ENCODE assay signal across 8 cellular contexts in the genomic region with DNA sequence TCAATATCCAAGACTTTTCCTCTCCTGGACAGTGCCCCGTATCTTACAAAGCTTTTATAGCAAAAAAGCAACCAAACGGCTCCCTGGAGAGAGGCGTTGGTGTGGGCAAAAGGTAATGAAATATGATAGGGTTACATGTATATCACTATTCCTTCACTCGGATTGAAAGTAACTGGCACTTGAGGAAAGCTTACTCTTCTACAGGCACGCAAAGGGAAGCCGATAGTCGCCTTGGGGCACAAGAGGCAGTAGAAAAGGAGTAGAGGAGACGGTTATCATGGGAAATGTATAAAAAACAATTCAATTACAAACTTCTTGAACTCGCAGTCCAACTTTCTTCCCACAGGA. TPM values are rescaled to one million over a fixed set of nuclear protein-coding genes. Genes with fewer than 3 reads are reported as not detected.
DNase-seq lines count a peak whose midpoint lies in the region; ATAC-seq, FAIRE-seq and TF ChIP-seq lines count a peak whose summit lies in the region.

No MANE protein-coding gene starts in this region.

- CTCF ChIA-PET in activated CD8-positive, alpha-beta T cell treated with anti-CD3 and anti-CD28 coated beads for 36 hours (lab: Charles Lee) = interaction anchor here (1.3 to 13.6 kb wide), 9 partner anchors 12 to 60 kb away, joined by 3 to 297 read pairs (median 14); partner anchors contain the start of genes HDAC3 and RELL2

- no peaks in the 10 kb centered on the region for H3K27me3 Mint-ChIP-seq in T-helper 1 cell treated with Interleukin-12 subunit alpha and Interleukin-12 subunit beta and Interleukin-4 antibody, amounts not matched to agents 30 μg/mL and 1 μg/mL, for 36 hours (ENCODE audit: low read depth)
- no peaks in the 10 kb centered on the region for H3K27me3 Mint-ChIP-seq in activated CD8-positive, alpha-beta T cell treated with anti-CD3 and anti-CD28 coated beads for 36 hours

- no peaks in the 10 kb centered on the region for H3K27me3 ChIP-seq in iPS-18a (ENCODE audit: control insufficient read depth, insufficient read depth, low read length)

- no peak for TF ChIP-seq CTCF in activated CD8-positive, alpha-beta T cell treated with anti-CD3 and anti-CD28 coated beads for 36 hours (IDR thresholded peaks at IDR 0.05)

- POLR2A ChIA-PET in activated CD8-positive, alpha-beta T cell treated with anti-CD3 and anti-CD28 coated beads for 36 hours (lab: Charles Lee) = interaction anchor here (0.8 to 4.1 kb wide), 7 partner anchors 9 to 25 kb away, joined by 3 to 37 read pairs (median 6); partner anchors contain the start of genes HDAC3 and RELL2

- no peaks in the 10 kb centered on the region for H3K9me3 Mint-ChIP-seq in T-helper 1 cell treated with Interleukin-12 subunit alpha and Interleukin-12 subunit beta and Interleukin-4 antibody, amounts not matched to agents 30 μg/mL and 1 μg/mL, for 36 hours
- H3K9me3 Mint-ChIP-seq in activated CD8-positive, alpha-beta T cell treated with anti-CD3 and anti-CD28 coated beads for 36 hours = no peaks in the 10 kb centered on the region

- peaks cover 21% of the 10 kb centered on the region for H3K36me3 ChIP-seq in iPS-18a (ENCODE audit: control insufficient read depth, low read depth, low read length)

- intact Hi-C loops in activated CD8-positive, alpha-beta T cell treated with anti-CD3 and anti-CD28 coated beads for 36 hours (cut with micrococcal nuclease) = loop anchor here (2.0 kb wide), 1 partner anchor 13 kb away; no protein-coding TSS in a partner anchor

- H3K27ac ChIP-seq in iPS-18a (ENCODE audit: low read length) = no peak overlapping the region

- peak overlapping the region; percentile 99 for H3K4me3 Mint-ChIP-seq in T-helper 1 cell treated with Interleukin-12 subunit alpha and Interleukin-12 subunit beta and Interleukin-4 antibody, amounts not matched to agents 30 μg/mL and 1 μg/mL, for 36 hours
- H3K4me3 Mint-ChIP-seq in activated CD8-positive, alpha-beta T cell treated with anti-CD3 and anti-CD28 coated beads for 36 hours = peak overlapping the region; percentile 99

- H3K4me1 Mint-ChIP-seq in T-helper 1 cell treated with Interleukin-12 subunit alpha and Interleukin-12 subunit beta and Interleukin-4 antibody, amounts not matched to agents 30 μg/mL and 1 μg/mL, for 36 hours (ENCODE audit: low read depth) = peaks cover 48% of the 10 kb centered on the region
- H3K4me1 Mint-ChIP-seq in activated CD8-positive, alpha-beta T cell treated with anti-CD3 and anti-CD28 coated beads for 36 hours (ENCODE audit: low read depth) = peaks cover 56% of the 10 kb centered on the region

- no peaks in the 10 kb centered on the region for H3K9me3 ChIP-seq in iPS-18a (ENCODE audit: control insufficient read depth, low read depth, low read length)

- no peak for ATAC-seq in activated CD8-positive, alpha-beta T cell treated with anti-CD3 and anti-CD28 coated beads for 36 hours

- H3K4me3 ChIP-seq in iPS-18a (ENCODE audit: low read length) = peak overlapping the region; percentile 79

- FAIRE-seq in GM12891 (lab: Jason Lieb, UNC) = no peak

- H3K4me1 ChIP-seq in iPS-18a (ENCODE audit: control insufficient read depth, low read depth, low read length) = peaks cover 19% of the 10 kb centered on the region

- peak overlapping the region; percentile 90 for H3K9ac ChIP-seq in iPS-18a (ENCODE audit: low read length)

- peak overlapping the region; percentile 94 for H3K27ac Mint-ChIP-seq in T-helper 1 cell treated with Interleukin-12 subunit alpha and Interleukin-12 subunit beta and Interleukin-4 antibody, amounts not matched to agents 30 μg/mL and 1 μg/mL, for 36 hours
- peak overlapping the region; percentile 96 for H3K27ac Mint-ChIP-seq in activated CD8-positive, alpha-beta T cell treated with anti-CD3 and anti-CD28 coated beads for 36 hours

- DNase-seq in T-helper 1 cell (no peak), superior temporal gyrus (ENCODE audit: extremely low spot score) (peak; percentile 32), SK-N-DZ (ENCODE audit: low spot score) (no peak), GM12891 (ENCODE audit: insufficient read length, low spot score) (no peak), HuH-7.5 (ENCODE audit: low spot score) (no peak)
- DNase-seq in activated CD8-positive, alpha-beta T cell treated with anti-CD3 and anti-CD28 coated beads for 36 hours = no peak

- TF ChIP-seq POLR2A in GM12891 (IDR thresholded peaks at IDR 0.05; ENCODE audit: low read depth, low read length) = no peak

- peaks cover 29% of the 10 kb centered on the region for H3K36me3 Mint-ChIP-seq in T-helper 1 cell treated with Interleukin-12 subunit alpha and Interleukin-12 subunit beta and Interleukin-4 antibody, amounts not matched to agents 30 μg/mL and 1 μg/mL, for 36 hours (ENCODE audit: low read depth)
- peaks cover 51% of the 10 kb centered on the region for H3K36me3 Mint-ChIP-seq in activated CD8-positive, alpha-beta T cell treated with anti-CD3 and anti-CD28 coated beads for 36 hours (ENCODE audit: low read depth)

TF ChIP-seq in GM12891, 5 proteins besides CTCF, POLR2A, EP300 and RAD21:
- TF ChIP-seq PAX5 (IDR thresholded peaks at IDR 0.05; ENCODE audit: insufficient read depth, low read length, severe bottlenecking) (no peak), POLR2AphosphoS5 (IDR thresholded peaks at IDR 0.05; ENCODE audit: low read depth, low read length) (no peak), SPI1 (IDR thresholded peaks at IDR 0.05; ENCODE audit: low read depth, low read length) (no peak), POU2F2 (IDR thresholded peaks at IDR 0.05; ENCODE audit: low read depth, low read length) (no peak), TAF1 (IDR thresholded peaks at IDR 0.05; ENCODE audit: low read depth, low read length) (no peak)
TF ChIP-seq in GM12891: peak in this region for 0.

RNA-seq across cellular contexts. Expression of gene DIAPH1, which starts 1.1 kb away (rescaled TPM):
- 100 to 1,000 TPM; 209 to 218 TPM for total RNA-seq in activated CD8-positive, alpha-beta T cell treated with anti-CD3 and anti-CD28 coated beads for 36 hours
- 27.8 and 31.2 TPM in 2 replicates for polyA plus RNA-seq in SK-N-DZ (2014; cell fraction: cytosol; rRNA removed)
- 42.2 and 46.4 TPM in 2 replicates for polyA plus RNA-seq in SK-N-DZ (2014; cell fraction: nucleus; rRNA removed)
- 71.9 TPM for polyA plus RNA-seq in GM12891 (2012; ENCODE audit: low read depth, missing spikeins)

RNA-seq across cellular contexts. Expression of gene HDAC3, which starts 19.0 kb away (rescaled TPM):
- 10 to 100 TPM; 94.8 to 98.3 TPM for total RNA-seq in activated CD8-positive, alpha-beta T cell treated with anti-CD3 and anti-CD28 coated beads for 36 hours
- polyA plus RNA-seq in SK-N-DZ (2014; cell fraction: cytosol; rRNA removed) = 76.1 and 92.0 TPM in 2 replicates
- polyA plus RNA-seq in SK-N-DZ (2014; cell fraction: nucleus; rRNA removed) = 181 and 195 TPM in 2 replicates
- polyA plus RNA-seq in GM12891 (2012; ENCODE audit: low read depth, missing spikeins) = 69.9 TPM

RNA-seq across cellular contexts. Expression of gene RELL2, which starts 19.1 kb away (rescaled TPM):
- total RNA-seq in activated CD8-positive, alpha-beta T cell treated with anti-CD3 and anti-CD28 coated beads for 36 hours = 10 to 100 TPM; 31.4 to 35.6 TPM
- 31.9 and 42.4 TPM in 2 replicates for polyA plus RNA-seq in SK-N-DZ (2014; cell fraction: cytosol; rRNA removed)
- 110 and 123 TPM in 2 replicates for polyA plus RNA-seq in SK-N-DZ (2014; cell fraction: nucleus; rRNA removed)
- polyA plus RNA-seq in GM12891 (2012; ENCODE audit: low read depth, missing spikeins) = 3.8 TPM

RNA-seq across cellular contexts. Expression of gene FCHSD1, which starts 33.6 kb away (rescaled TPM):
- 10 to 100 TPM; 30.1 to 31.8 TPM for total RNA-seq in activated CD8-positive, alpha-beta T cell treated with anti-CD3 and anti-CD28 coated beads for 36 hours
- 4.9 and 11.8 TPM in 2 replicates for polyA plus RNA-seq in SK-N-DZ (2014; cell fraction: cytosol; rRNA removed)
- 102 and 106 TPM in 2 replicates for polyA plus RNA-seq in SK-N-DZ (2014; cell fraction: nucleus; rRNA removed)
- 17.5 TPM for polyA plus RNA-seq in GM12891 (2012; ENCODE audit: low read depth, missing spikeins)
